30 cellular contexts compared by ENCODE assay signal in the genomic region with DNA sequence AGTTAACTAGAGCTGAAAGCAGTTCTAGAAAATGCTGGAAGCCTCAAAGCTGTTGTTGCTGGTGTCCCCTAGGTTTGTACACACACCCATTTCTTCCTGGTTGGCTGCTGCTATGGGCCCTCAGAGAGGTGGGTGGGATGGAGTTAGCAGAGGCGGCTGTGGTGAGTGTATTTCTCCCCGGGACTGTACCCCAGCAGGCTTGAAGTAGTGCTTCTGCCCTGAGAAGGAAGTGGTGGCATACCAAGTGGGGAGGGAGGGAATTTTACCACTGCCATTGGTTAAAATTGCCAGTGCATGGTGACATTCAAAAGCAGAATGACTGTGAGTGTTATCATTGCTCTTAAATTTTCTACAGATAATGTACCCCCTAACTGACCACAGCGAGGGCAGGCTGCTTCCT.
DNase-seq lines count a peak whose midpoint lies in the region; ATAC-seq and TF ChIP-seq lines count a peak whose summit lies in the region.
"Had no signal": no experiment of that assay in that cellular context is flagged by ENCODE, and none has a peak within 500 bp of the region (broad histone marks: within the 10 kb centered on the region; RNA-seq: fewer than 3 reads in every experiment).

No MANE protein-coding gene starts in this region.

- TF ChIP-seq CTCF in DND-41 (IDR thresholded peaks at IDR 0.05; ENCODE audit: borderline replicate concordance, extremely low read depth, low read length, poor library complexity, severe bottlenecking) (no peak), neutrophil (IDR thresholded peaks at IDR 0.05) (no peak)

- H3K9ac ChIP-seq in BLaER1 treated with 17β-estradiol and CSF1 and Interleukin-3, amounts not matched to agents 10 nM and 100 nM, result no peak overlapping the region
- H3K9ac ChIP-seq in DND-41 (ENCODE audit: low read depth, low read length), result no peak overlapping the region

- H3K79me2 ChIP-seq in DND-41 (ENCODE audit: insufficient read depth, low read length), result no peaks in the 10 kb centered on the region

- ATAC-seq in DND-41 (ENCODE audit: insufficient read depth, low read depth), result peak; percentile 91
- peak; percentile 57 for ATAC-seq in activated CD8-positive, alpha-beta T cell treated with anti-CD3 and anti-CD28 coated beads, Interleukin-2, amount 10 ng/mL, durations not matched to agents 7 days and 5 days
- ATAC-seq: activated T-cell treated with anti-CD3 and anti-CD28 coated beads, Interleukin-2, amount 50 U/mL, for 4 hours; heart left ventricle; mucosa of descending colon had no signal

- H2AFZ ChIP-seq in DND-41 (ENCODE audit: low read depth, low read length), result no peak overlapping the region

- H3K4me3 ChIP-seq in BLaER1 treated with 17β-estradiol and CSF1 and Interleukin-3, amounts not matched to agents 10 nM and 100 nM, result no peak overlapping the region
- no peak overlapping the region for H3K4me3 ChIP-seq in DND-41 (ENCODE audit: low read depth in 1 of 2, low read length in 2 of 2)
- H3K4me3 ChIP-seq in neutrophil (ENCODE audit: low read depth in 1 of 2, low read length in 1 of 2), result no peak overlapping the region
- H3K4me3 ChIP-seq: colonic mucosa, heart left ventricle, lung, mucosa of descending colon, right atrium auricular region, smooth muscle cell, suprapubic skin had no signal

- H3K27me3 Mint-ChIP-seq in activated CD8-positive, alpha-beta T cell treated with anti-CD3 and anti-CD28 coated beads, Interleukin-2, amount 10 ng/mL, durations not matched to agents 7 days and 5 days (ENCODE audit: low read depth), result no peaks in the 10 kb centered on the region
- H3K27me3 Mint-ChIP-seq: activated B cell treated with CpG ODN at 0.5 μM for 24 hours; activated naive CD4-positive, alpha-beta T cell treated with anti-CD3 and anti-CD28 coated beads, Interleukin-2, amount 10 ng/mL, durations not matched to agents 7 days and 5 days; CD4-positive, alpha-beta T cell had no signal

- DNase-seq in DND-41, result peak; percentile 35
- peak; percentile 26 for DNase-seq in activated CD8-positive, alpha-beta T cell treated with anti-CD3 and anti-CD28 coated beads, Interleukin-2, amount 10 ng/mL, durations not matched to agents 7 days and 5 days
- DNase-seq in DMS53 treated with DMSO at 0.1 percent for 48 hours (lab: John Stamatoyannopoulos, UW; ENCODE audit: unreplicated experiment), result no peak
- DNase-seq in GM19240 (ENCODE audit: insufficient read length, low spot score), result no peak
- DNase-seq in nucleus accumbens (lab: John Stamatoyannopoulos, UW), result no peak
- DNase-seq: activated B cell treated with CpG ODN at 0.5 μM for 24 hours; activated naive CD4-positive, alpha-beta T cell treated with anti-CD3 and anti-CD28 coated beads, Interleukin-2, amount 10 ng/mL, durations not matched to agents 7 days and 5 days; activated T-cell treated with anti-CD3 and anti-CD28 coated beads, Interleukin-2, amount 50 U/mL, for 4 hours; aorta; CD4-positive, alpha-beta T cell; colonic mucosa; effector CD8-positive, alpha-beta T cell; heart left ventricle; mucosa of descending colon; NCI-H1092 treated with DMSO at 0.1 percent for 48 hours; NCI-H187 treated with DMSO at 0.1 percent for 48 hours; NCI-H2171 treated with DMSO at 0.1 percent for 48 hours; NCI-H524; nephron progenitor cell; NK-92 treated with Interleukin-12 subunit alpha and Interleukin-12 subunit beta, amount 100 ng/mL, for 24 hours; SHP77; stimulated activated CD4-positive, alpha-beta T cell treated with anti-CD3 and anti-CD28 coated beads, Interleukin-2, amount 100 ng/mL, for 24 hours; T-helper 9 cell had no signal

- H3K9me3 Mint-ChIP-seq in activated CD8-positive, alpha-beta T cell treated with anti-CD3 and anti-CD28 coated beads, Interleukin-2, amount 10 ng/mL, durations not matched to agents 7 days and 5 days (ENCODE audit: insufficient read depth), result no peaks in the 10 kb centered on the region
- H3K9me3 Mint-ChIP-seq: activated B cell treated with CpG ODN at 0.5 μM for 24 hours; activated naive CD4-positive, alpha-beta T cell treated with anti-CD3 and anti-CD28 coated beads, Interleukin-2, amount 10 ng/mL, durations not matched to agents 7 days and 5 days; activated T-cell treated with anti-CD3 and anti-CD28 coated beads, Interleukin-2, amount 50 U/mL, for 4 hours; CD4-positive, alpha-beta T cell; nephron progenitor cell had no signal

- POLR2A ChIA-PET in activated CD8-positive, alpha-beta T cell treated with anti-CD3 and anti-CD28 coated beads, Interleukin-2, amount 10 ng/mL, durations not matched to agents 7 days and 5 days (lab: Charles Lee), result no interaction called here

- no peaks in the 10 kb centered on the region for H3K36me3 Mint-ChIP-seq in activated CD8-positive, alpha-beta T cell treated with anti-CD3 and anti-CD28 coated beads, Interleukin-2, amount 10 ng/mL, durations not matched to agents 7 days and 5 days (ENCODE audit: low read depth)
- H3K36me3 Mint-ChIP-seq: activated naive CD4-positive, alpha-beta T cell treated with anti-CD3 and anti-CD28 coated beads, Interleukin-2, amount 10 ng/mL, durations not matched to agents 7 days and 5 days had no signal

- CTCF ChIA-PET in activated CD8-positive, alpha-beta T cell treated with anti-CD3 and anti-CD28 coated beads, Interleukin-2, amount 10 ng/mL, durations not matched to agents 7 days and 5 days (lab: Charles Lee), result no interaction called here

- H3K4me3 Mint-ChIP-seq in activated CD8-positive, alpha-beta T cell treated with anti-CD3 and anti-CD28 coated beads, Interleukin-2, amount 10 ng/mL, durations not matched to agents 7 days and 5 days, result no peak overlapping the region
- H3K4me3 Mint-ChIP-seq: activated B cell treated with CpG ODN at 0.5 μM for 24 hours; activated naive CD4-positive, alpha-beta T cell treated with anti-CD3 and anti-CD28 coated beads, Interleukin-2, amount 10 ng/mL, durations not matched to agents 7 days and 5 days; activated T-cell treated with anti-CD3 and anti-CD28 coated beads, Interleukin-2, amount 50 U/mL, for 4 hours; CD4-positive, alpha-beta T cell; nephron progenitor cell had no signal

- H3K27ac Mint-ChIP-seq in activated CD8-positive, alpha-beta T cell treated with anti-CD3 and anti-CD28 coated beads, Interleukin-2, amount 10 ng/mL, durations not matched to agents 7 days and 5 days, result no peak overlapping the region
- H3K27ac Mint-ChIP-seq: activated B cell treated with CpG ODN at 0.5 μM for 24 hours; activated naive CD4-positive, alpha-beta T cell treated with anti-CD3 and anti-CD28 coated beads, Interleukin-2, amount 10 ng/mL, durations not matched to agents 7 days and 5 days; CD4-positive, alpha-beta T cell; nephron progenitor cell had no signal

- no peaks in the 10 kb centered on the region for H3K27me3 ChIP-seq in BLaER1 treated with 17β-estradiol and CSF1 and Interleukin-3, amounts not matched to agents 10 nM and 100 nM
- no peaks in the 10 kb centered on the region for H3K27me3 ChIP-seq in DND-41 (ENCODE audit: insufficient read depth, low read length, poor library complexity)
- H3K27me3 ChIP-seq in neutrophil, result no peaks in the 10 kb centered on the region
- H3K27me3 ChIP-seq: colonic mucosa, heart left ventricle, right atrium auricular region, suprapubic skin had no signal

- H3K4me2 ChIP-seq in BLaER1 treated with 17β-estradiol and CSF1 and Interleukin-3, amounts not matched to agents 10 nM and 100 nM, result peak overlapping the region; percentile 35 to 90 (median 67)
- H3K4me2 ChIP-seq in DND-41 (ENCODE audit: insufficient read depth, low read length), result no peak overlapping the region
- H3K4me2 ChIP-seq: smooth muscle cell had no signal

- H3K4me1 ChIP-seq in BLaER1 treated with 17β-estradiol and CSF1 and Interleukin-3, amounts not matched to agents 10 nM and 100 nM, result peaks cover 31 to 73% (median 70%) of the 10 kb centered on the region in 10 experiments
- H3K4me1 ChIP-seq in DND-41 (ENCODE audit: insufficient read depth, low read length) (no peaks in the 10 kb centered on the region), neutrophil (ENCODE audit: control insufficient read depth in 1 of 2, insufficient read depth in 1 of 2, low read depth in 1 of 2, low read length in 1 of 2) (peaks cover 46 to 51% of the 10 kb centered on the region in 2 experiments)
- H3K4me1 ChIP-seq: colonic mucosa, heart left ventricle, right atrium auricular region, suprapubic skin had no signal

- peaks cover 12% of the 10 kb centered on the region for H3K4me1 Mint-ChIP-seq in activated CD8-positive, alpha-beta T cell treated with anti-CD3 and anti-CD28 coated beads, Interleukin-2, amount 10 ng/mL, durations not matched to agents 7 days and 5 days (ENCODE audit: low read depth)
- H3K4me1 Mint-ChIP-seq: activated B cell treated with CpG ODN at 0.5 μM for 24 hours; activated naive CD4-positive, alpha-beta T cell treated with anti-CD3 and anti-CD28 coated beads, Interleukin-2, amount 10 ng/mL, durations not matched to agents 7 days and 5 days; nephron progenitor cell had no signal

- peaks cover 0 to 7% (median 0%) of the 10 kb centered on the region in 11 experiments; a peak in 2 of 22 replicates for H4K20me1 ChIP-seq in BLaER1 treated with 17β-estradiol and CSF1 and Interleukin-3, amounts not matched to agents 10 nM and 100 nM
- H4K20me1 ChIP-seq in DND-41 (ENCODE audit: insufficient read depth, low read length), result no peaks in the 10 kb centered on the region

- no peaks in the 10 kb centered on the region for H3K9me3 ChIP-seq in BLaER1 treated with 17β-estradiol and CSF1 and Interleukin-3, amounts not matched to agents 10 nM and 100 nM (replicated peaks in 1 of 11)
- H3K9me3 ChIP-seq in DND-41 (ENCODE audit: insufficient read depth, low read length, severe bottlenecking), result no peaks in the 10 kb centered on the region
- no peaks in the 10 kb centered on the region for H3K9me3 ChIP-seq in neutrophil
- H3K9me3 ChIP-seq: colonic mucosa, heart left ventricle, mucosa of descending colon, right atrium auricular region, suprapubic skin had no signal

- H3K36me3 ChIP-seq in BLaER1 treated with 17β-estradiol and CSF1 and Interleukin-3, amounts not matched to agents 10 nM and 100 nM, result peaks cover 27 to 84% (median 63%) of the 10 kb centered on the region in 11 experiments; a peak in 20 of 22 replicates
- H3K36me3 ChIP-seq in DND-41 (ENCODE audit: insufficient read depth, low read length) (no peaks in the 10 kb centered on the region), neutrophil (peaks cover 9% of the 10 kb centered on the region)
- H3K36me3 ChIP-seq: colonic mucosa, heart left ventricle, right atrium auricular region, suprapubic skin had no signal

- H3K27ac ChIP-seq in BLaER1 treated with 17β-estradiol and CSF1 and Interleukin-3, amounts not matched to agents 10 nM and 100 nM, result peak overlapping the region in 2 of 11 experiments; percentile 22 to 35; a peak in 4 of 22 replicates
- no peak overlapping the region for H3K27ac ChIP-seq in DND-41 (ENCODE audit: low read length)
- H3K27ac ChIP-seq in neutrophil, result peak overlapping the region; percentile 44
- H3K27ac ChIP-seq: colonic mucosa, epithelial cell of prostate, heart left ventricle, right atrium auricular region, suprapubic skin had no signal

Comparison
In these comparisons a context has a peak if more than half of its experiments do, and no peak if none do; other contexts are left out.
1. DNase-seq: peak in DND-41 (single experiment) and activated CD8-positive, alpha-beta T cell treated with anti-CD3 and anti-CD28 coated beads, Interleukin-2, amount 10 ng/mL, durations not matched to agents 7 days and 5 days (single experiment); none in DMS53 treated with DMSO at 0.1 percent for 48 hours (single experiment), GM19240 (single experiment) and nucleus accumbens (0 of 56).